1 cellular context compared by ENCODE assay signal in the genomic region with DNA sequence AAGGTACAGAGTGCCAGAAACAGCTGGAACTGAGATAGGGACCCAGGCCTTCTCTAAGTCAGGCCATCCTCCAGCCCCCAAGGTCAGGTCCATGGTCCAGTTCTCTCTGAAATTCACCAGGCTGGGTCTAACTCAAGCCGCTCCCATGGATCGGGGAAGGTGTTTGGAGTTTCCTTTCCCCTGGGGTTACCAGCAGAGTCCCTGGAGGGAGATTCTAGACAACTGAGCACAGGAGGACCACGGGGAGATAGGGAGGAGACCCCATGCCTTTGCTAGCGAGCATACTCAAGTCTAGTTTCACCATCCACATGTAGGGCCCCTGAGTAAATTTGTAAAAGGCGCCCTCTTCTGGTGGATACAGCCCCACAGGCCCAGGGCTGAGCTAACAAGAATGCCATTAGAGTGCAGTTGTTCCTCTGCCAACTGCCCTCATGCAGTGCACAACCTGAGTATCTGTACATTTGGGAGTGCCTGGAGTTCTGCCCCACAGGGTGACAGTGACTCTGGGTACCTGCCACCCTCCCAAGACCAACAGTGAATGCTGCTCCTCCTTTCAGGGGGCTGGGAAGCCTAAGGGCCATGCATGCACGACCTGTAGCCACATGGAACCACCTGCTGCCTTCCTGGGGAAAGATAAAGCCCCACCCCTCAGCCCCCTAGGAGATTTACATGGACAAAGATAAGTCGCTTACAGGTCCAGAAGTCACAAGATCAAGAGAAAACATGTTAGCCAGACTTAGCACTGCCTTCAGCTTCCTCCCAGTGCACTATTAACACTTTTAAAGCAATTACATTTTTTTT.
TF ChIP-seq lines count a peak whose summit lies in the region.

No MANE protein-coding gene starts in this region.

TF ChIP-seq in K562, 482 proteins besides CTCF, POLR2A, EP300 and RAD21 (continued from another document and continues in another):
- TF ChIP-seq, protein P1, sequence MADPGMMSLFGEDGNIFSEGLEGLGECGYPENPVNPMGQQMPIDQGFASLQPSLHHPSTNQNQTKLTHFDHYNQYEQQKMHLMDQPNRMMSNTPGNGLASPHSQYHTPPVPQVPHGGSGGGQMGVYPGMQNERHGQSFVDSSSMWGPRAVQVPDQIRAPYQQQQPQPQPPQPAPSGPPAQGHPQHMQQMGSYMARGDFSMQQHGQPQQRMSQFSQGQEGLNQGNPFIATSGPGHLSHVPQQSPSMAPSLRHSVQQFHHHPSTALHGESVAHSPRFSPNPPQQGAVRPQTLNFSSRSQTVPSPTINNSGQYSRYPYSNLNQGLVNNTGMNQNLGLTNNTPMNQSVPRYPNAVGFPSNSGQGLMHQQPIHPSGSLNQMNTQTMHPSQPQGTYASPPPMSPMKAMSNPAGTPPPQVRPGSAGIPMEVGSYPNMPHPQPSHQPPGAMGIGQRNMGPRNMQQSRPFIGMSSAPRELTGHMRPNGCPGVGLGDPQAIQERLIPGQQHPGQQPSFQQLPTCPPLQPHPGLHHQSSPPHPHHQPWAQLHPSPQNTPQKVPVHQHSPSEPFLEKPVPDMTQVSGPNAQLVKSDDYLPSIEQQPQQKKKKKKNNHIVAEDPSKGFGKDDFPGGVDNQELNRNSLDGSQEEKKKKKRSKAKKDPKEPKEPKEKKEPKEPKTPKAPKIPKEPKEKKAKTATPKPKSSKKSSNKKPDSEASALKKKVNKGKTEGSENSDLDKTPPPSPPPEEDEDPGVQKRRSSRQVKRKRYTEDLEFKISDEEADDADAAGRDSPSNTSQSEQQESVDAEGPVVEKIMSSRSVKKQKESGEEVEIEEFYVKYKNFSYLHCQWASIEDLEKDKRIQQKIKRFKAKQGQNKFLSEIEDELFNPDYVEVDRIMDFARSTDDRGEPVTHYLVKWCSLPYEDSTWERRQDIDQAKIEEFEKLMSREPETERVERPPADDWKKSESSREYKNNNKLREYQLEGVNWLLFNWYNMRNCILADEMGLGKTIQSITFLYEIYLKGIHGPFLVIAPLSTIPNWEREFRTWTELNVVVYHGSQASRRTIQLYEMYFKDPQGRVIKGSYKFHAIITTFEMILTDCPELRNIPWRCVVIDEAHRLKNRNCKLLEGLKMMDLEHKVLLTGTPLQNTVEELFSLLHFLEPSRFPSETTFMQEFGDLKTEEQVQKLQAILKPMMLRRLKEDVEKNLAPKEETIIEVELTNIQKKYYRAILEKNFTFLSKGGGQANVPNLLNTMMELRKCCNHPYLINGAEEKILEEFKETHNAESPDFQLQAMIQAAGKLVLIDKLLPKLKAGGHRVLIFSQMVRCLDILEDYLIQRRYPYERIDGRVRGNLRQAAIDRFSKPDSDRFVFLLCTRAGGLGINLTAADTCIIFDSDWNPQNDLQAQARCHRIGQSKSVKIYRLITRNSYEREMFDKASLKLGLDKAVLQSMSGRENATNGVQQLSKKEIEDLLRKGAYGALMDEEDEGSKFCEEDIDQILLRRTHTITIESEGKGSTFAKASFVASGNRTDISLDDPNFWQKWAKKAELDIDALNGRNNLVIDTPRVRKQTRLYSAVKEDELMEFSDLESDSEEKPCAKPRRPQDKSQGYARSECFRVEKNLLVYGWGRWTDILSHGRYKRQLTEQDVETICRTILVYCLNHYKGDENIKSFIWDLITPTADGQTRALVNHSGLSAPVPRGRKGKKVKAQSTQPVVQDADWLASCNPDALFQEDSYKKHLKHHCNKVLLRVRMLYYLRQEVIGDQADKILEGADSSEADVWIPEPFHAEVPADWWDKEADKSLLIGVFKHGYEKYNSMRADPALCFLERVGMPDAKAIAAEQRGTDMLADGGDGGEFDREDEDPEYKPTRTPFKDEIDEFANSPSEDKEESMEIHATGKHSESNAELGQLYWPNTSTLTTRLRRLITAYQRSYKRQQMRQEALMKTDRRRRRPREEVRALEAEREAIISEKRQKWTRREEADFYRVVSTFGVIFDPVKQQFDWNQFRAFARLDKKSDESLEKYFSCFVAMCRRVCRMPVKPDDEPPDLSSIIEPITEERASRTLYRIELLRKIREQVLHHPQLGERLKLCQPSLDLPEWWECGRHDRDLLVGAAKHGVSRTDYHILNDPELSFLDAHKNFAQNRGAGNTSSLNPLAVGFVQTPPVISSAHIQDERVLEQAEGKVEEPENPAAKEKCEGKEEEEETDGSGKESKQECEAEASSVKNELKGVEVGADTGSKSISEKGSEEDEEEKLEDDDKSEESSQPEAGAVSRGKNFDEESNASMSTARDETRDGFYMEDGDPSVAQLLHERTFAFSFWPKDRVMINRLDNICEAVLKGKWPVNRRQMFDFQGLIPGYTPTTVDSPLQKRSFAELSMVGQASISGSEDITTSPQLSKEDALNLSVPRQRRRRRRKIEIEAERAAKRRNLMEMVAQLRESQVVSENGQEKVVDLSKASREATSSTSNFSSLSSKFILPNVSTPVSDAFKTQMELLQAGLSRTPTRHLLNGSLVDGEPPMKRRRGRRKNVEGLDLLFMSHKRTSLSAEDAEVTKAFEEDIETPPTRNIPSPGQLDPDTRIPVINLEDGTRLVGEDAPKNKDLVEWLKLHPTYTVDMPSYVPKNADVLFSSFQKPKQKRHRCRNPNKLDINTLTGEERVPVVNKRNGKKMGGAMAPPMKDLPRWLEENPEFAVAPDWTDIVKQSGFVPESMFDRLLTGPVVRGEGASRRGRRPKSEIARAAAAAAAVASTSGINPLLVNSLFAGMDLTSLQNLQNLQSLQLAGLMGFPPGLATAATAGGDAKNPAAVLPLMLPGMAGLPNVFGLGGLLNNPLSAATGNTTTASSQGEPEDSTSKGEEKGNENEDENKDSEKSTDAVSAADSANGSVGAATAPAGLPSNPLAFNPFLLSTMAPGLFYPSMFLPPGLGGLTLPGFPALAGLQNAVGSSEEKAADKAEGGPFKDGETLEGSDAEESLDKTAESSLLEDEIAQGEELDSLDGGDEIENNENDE (IDR thresholded peaks at IDR 0.05; ENCODE audit: low read depth, low read length), result no peak
- TF ChIP-seq SMAD2 (IDR thresholded peaks at IDR 0.05; ENCODE audit: low read depth, low read length) (no peak), SMAD4 (CRISPR knock-in tag; conservative IDR thresholded peaks at IDR 0.05) (peak; percentile 76), TEAD4 (IDR thresholded peaks at IDR 0.05; ENCODE audit: low read length) (peak; percentile 29; the same call in 1 of the 2 replicates), TEAD4 (CRISPR knock-in tag; IDR thresholded peaks at IDR 0.05; ENCODE audit: borderline replicate concordance) (no peak), ELK1 (CRISPR knock-in tag; IDR thresholded peaks at IDR 0.05) (no peak), SPI1 (IDR thresholded peaks at IDR 0.05; ENCODE audit: borderline replicate concordance, low read depth, low read length) (no peak), CREM (IDR thresholded peaks at IDR 0.05; ENCODE audit: low read depth) (no peak), PHB2 (IDR thresholded peaks at IDR 0.05; ENCODE audit: low read depth) (no peak), CC2D1A (IDR thresholded peaks at IDR 0.05) (peak; percentile 61; the same call in 1 of the 2 replicates), THRA (IDR thresholded peaks at IDR 0.05) (no peak), KDM5B (IDR thresholded peaks at IDR 0.05; ENCODE audit: insufficient replicate concordance, low read depth, low read length) (no peak), FUS (optimal IDR thresholded peaks at IDR 0.05; ENCODE audit: low read depth, low read length) (no peak), JUNB (CRISPR knock-in tag; conservative IDR thresholded peaks at IDR 0.05) (0 out of 2 replicates have a peak, but pooled peaks have one; percentile 7), SP2 (IDR thresholded peaks at IDR 0.05; ENCODE audit: extremely low read depth, low read depth, low read length, poor library complexity, severe bottlenecking) (no peak), NCOR1 (IDR thresholded peaks at IDR 0.05) (no peak), MYBL2 (IDR thresholded peaks at IDR 0.05; ENCODE audit: low read depth) (no peak), MYBL2 (CRISPR knock-in tag; IDR thresholded peaks at IDR 0.05; ENCODE audit: borderline replicate concordance) (no peak), KAT7 (CRISPR knock-in tag; IDR thresholded peaks at IDR 0.05; ENCODE audit: borderline replicate concordance) (no peak), U2AF2 (optimal IDR thresholded peaks at IDR 0.05; ENCODE audit: low read depth, low read length) (no peak), RBM39 (optimal IDR thresholded peaks at IDR 0.05; ENCODE audit: low read depth, low read length) (no peak), IRF2 (CRISPR knock-in tag; IDR thresholded peaks at IDR 0.05) (no peak), HLTF (IDR thresholded peaks at IDR 0.05) (no peak; the same call in 1 of the 2 replicates), ZNF717 (CRISPR knock-in tag; IDR thresholded peaks at IDR 0.05) (no peak), KDM4B (IDR thresholded peaks at IDR 0.05; ENCODE audit: borderline replicate concordance in 2 of 2, low read depth in 1 of 2) (no peak), ZNF583 (CRISPR knock-in tag; IDR thresholded peaks at IDR 0.05) (peak; percentile 81), FOXO4 (CRISPR knock-in tag; IDR thresholded peaks at IDR 0.05) (no peak), SMC3 (conservative IDR thresholded peaks at IDR 0.05; ENCODE audit: insufficient read depth, low read depth, low read length) (peak; percentile 90), CBX1 (IDR thresholded peaks at IDR 0.05; ENCODE audit: low read depth) (no peak), ZNF41 (CRISPR knock-in tag; conservative IDR thresholded peaks at IDR 0.05) (no peak), ZNF707 (CRISPR knock-in tag; conservative IDR thresholded peaks at IDR 0.05) (peak; percentile 39; the same call in 1 of the 2 replicates), LCOR (CRISPR knock-in tag; IDR thresholded peaks at IDR 0.05) (no peak), CTBP1 (IDR thresholded peaks at IDR 0.05; ENCODE audit: borderline replicate concordance) (peak; percentile 95), HNRNPL (IDR thresholded peaks at IDR 0.05; ENCODE audit: low read depth, low read length) (peak; percentile 60; the same call in 1 of the 2 replicates), NCOA4 (IDR thresholded peaks at IDR 0.05; ENCODE audit: partially characterized antibody) (no peak), SREBF1 (IDR thresholded peaks at IDR 0.05; ENCODE audit: borderline replicate concordance, low read depth, low read length) (no peak), HMBOX1 (IDR thresholded peaks at IDR 0.05) (no peak), MAFG (tag; conservative IDR thresholded peaks at IDR 0.05) (no peak), ZFP91 (CRISPR knock-in tag; IDR thresholded peaks at IDR 0.05) (no peak), POLR2G (IDR thresholded peaks at IDR 0.05; ENCODE audit: low read depth, low read length) (no peak)
